ENCODE assay signal across 31 cellular contexts in genomic region chr5:52770287-52770939, GRCh38.
"Had no signal": no experiment of that assay in that cellular context is flagged by ENCODE, and none has a peak within 500 bp of the region (broad histone marks: within the 10 kb centered on the region; RNA-seq: fewer than 3 reads in every experiment).

No MANE protein-coding gene starts in this region.

- H3K27me3 Mint-ChIP-seq: activated CD4-positive, alpha-beta memory T cell treated with anti-CD3 and anti-CD28 coated beads for 36 hours; activated CD4-positive, alpha-beta T cell treated with anti-CD3 and anti-CD28 coated beads, Interleukin-2, amount 10 ng/mL, durations not matched to agents 24 days and 14 days; activated naive CD4-positive, alpha-beta T cell treated with anti-CD3 and anti-CD28 coated beads, Interleukin-2, amount 10 ng/mL, durations not matched to agents 7 days and 5 days; central memory CD8-positive, alpha-beta T cell; T-cell had no signal

- DNase-seq: activated CD4-positive, alpha-beta memory T cell treated with anti-CD3 and anti-CD28 coated beads for 36 hours; activated CD4-positive, alpha-beta T cell treated with anti-CD3 and anti-CD28 coated beads for 36 hours; activated CD4-positive, alpha-beta T cell treated with anti-CD3 and anti-CD28 coated beads, Interleukin-2, amount 10 ng/mL, durations not matched to agents 24 days and 14 days; activated CD4-positive, CD25-positive, alpha-beta regulatory T cell; activated CD4-positive, CD25-positive, alpha-beta regulatory T cell treated with anti-CD3 and anti-CD28 coated beads, Interleukin-2, amount 50 U/mL, for 72 hours; activated CD8-positive, alpha-beta memory T cell treated with anti-CD3 and anti-CD28 coated beads, Interleukin-2, amount 50 U/mL, for 48 hours; activated gamma-delta T cell; activated naive CD4-positive, alpha-beta T cell; activated naive CD4-positive, alpha-beta T cell treated with anti-CD3 and anti-CD28 coated beads, Interleukin-2, amount 10 ng/mL, durations not matched to agents 7 days and 5 days; activated T-cell treated with anti-CD3 and anti-CD28 coated beads for 4 hours; activated T-cell treated with anti-CD3 and anti-CD28 coated beads, Interleukin-2, amount 50 U/mL, for 24 hours; activated T-cell treated with anti-CD3 and anti-CD28 coated beads, Interleukin-2, amount 50 U/mL, for 72 hours; amniotic stem cell; anterior cingulate cortex; brain microvascular endothelial cell; effector CD8-positive, alpha-beta T cell; esophagus squamous epithelium; foreskin melanocyte; heart right ventricle; SW 1271; T-cell; T-helper 2 cell had no signal

- H3K36me3 Mint-ChIP-seq: activated CD4-positive, alpha-beta memory T cell treated with anti-CD3 and anti-CD28 coated beads for 36 hours had no signal

- H3K9me3 Mint-ChIP-seq: activated CD4-positive, alpha-beta memory T cell treated with anti-CD3 and anti-CD28 coated beads for 36 hours; activated naive CD4-positive, alpha-beta T cell treated with anti-CD3 and anti-CD28 coated beads, Interleukin-2, amount 10 ng/mL, durations not matched to agents 7 days and 5 days; activated T-cell treated with anti-CD3 and anti-CD28 coated beads, Interleukin-2, amount 50 U/mL, for 72 hours; central memory CD8-positive, alpha-beta T cell; T-cell had no signal

- H3K9me3 ChIP-seq: esophagus squamous epithelium, gastroesophageal sphincter, heart right ventricle had no signal

- H3K4me3 Mint-ChIP-seq: activated CD4-positive, alpha-beta memory T cell treated with anti-CD3 and anti-CD28 coated beads for 36 hours; activated CD4-positive, alpha-beta T cell treated with anti-CD3 and anti-CD28 coated beads for 36 hours; activated CD4-positive, alpha-beta T cell treated with anti-CD3 and anti-CD28 coated beads, Interleukin-2, amount 10 ng/mL, durations not matched to agents 24 days and 14 days; activated naive CD4-positive, alpha-beta T cell treated with anti-CD3 and anti-CD28 coated beads, Interleukin-2, amount 10 ng/mL, durations not matched to agents 7 days and 5 days; activated T-cell treated with anti-CD3 and anti-CD28 coated beads, Interleukin-2, amount 50 U/mL, for 24 hours; activated T-cell treated with anti-CD3 and anti-CD28 coated beads, Interleukin-2, amount 50 U/mL, for 72 hours; central memory CD8-positive, alpha-beta T cell had no signal

- FAIRE-seq: astrocyte, bronchial epithelial cell, colon, endometrium, endothelial cell of umbilical vein had no signal

- H3K27ac Mint-ChIP-seq: activated CD4-positive, alpha-beta memory T cell treated with anti-CD3 and anti-CD28 coated beads for 36 hours; activated CD4-positive, alpha-beta T cell treated with anti-CD3 and anti-CD28 coated beads for 36 hours; activated CD4-positive, alpha-beta T cell treated with anti-CD3 and anti-CD28 coated beads, Interleukin-2, amount 10 ng/mL, durations not matched to agents 24 days and 14 days; activated T-cell treated with anti-CD3 and anti-CD28 coated beads, Interleukin-2, amount 50 U/mL, for 24 hours; activated T-cell treated with anti-CD3 and anti-CD28 coated beads, Interleukin-2, amount 50 U/mL, for 72 hours had no signal

- H3K27ac ChIP-seq: brain microvascular endothelial cell, epithelial cell of prostate, esophagus squamous epithelium, gastroesophageal sphincter, hepatocyte had no signal

- H3K4me3 ChIP-seq: esophagus squamous epithelium, gastroesophageal sphincter, heart right ventricle, hepatocyte had no signal

- H3K4me1 ChIP-seq: esophagus squamous epithelium, gastroesophageal sphincter had no signal

- H3K27me3 ChIP-seq: brain microvascular endothelial cell, esophagus squamous epithelium, gastroesophageal sphincter, heart right ventricle, hepatocyte had no signal

- H3K36me3 ChIP-seq: brain microvascular endothelial cell, esophagus squamous epithelium, gastroesophageal sphincter, heart right ventricle had no signal
